ENCODE assay signal across 28 cellular contexts in genomic region chr15:64926661-64927060, GRCh38.
"Had no signal": no experiment of that assay in that cellular context is flagged by ENCODE, and none has a peak within 500 bp of the region (broad histone marks: within the 10 kb centered on the region; RNA-seq: fewer than 3 reads in every experiment).

No MANE protein-coding gene starts in this region.

- H3K9me3 Mint-ChIP-seq: naive B cell; naive thymus-derived CD8-positive, alpha-beta T cell; natural killer cell treated with Interleukin-12 subunit alpha and Interleukin-12 subunit beta and Interleukin-15 and Interleukin-18, amount 100 ng/mL, for 72 hours; neural crest cell; stimulated activated memory B cell treated with anti-CD40 and anti-IgM and Interleukin-4, amounts not matched to agents 10 μg/mL and 1 μg/mL and 100 μg/mL, for 72 hours; stimulated activated naive CD8-positive, alpha-beta T cell treated with anti-CD3 and anti-CD28 coated beads, Interleukin-15, amount 100 ng/mL, for 72 hours had no signal

- H3K27ac Mint-ChIP-seq: natural killer cell treated with Interleukin-12 subunit alpha and Interleukin-12 subunit beta and Interleukin-15 and Interleukin-18, amount 100 ng/mL, for 72 hours; nephron progenitor cell; progenitor cell of endocrine pancreas; stimulated activated memory B cell treated with anti-CD40 and anti-IgM and Interleukin-4, amounts not matched to agents 10 μg/mL and 1 μg/mL and 100 μg/mL, for 72 hours had no signal

- H3K27me3 Mint-ChIP-seq: naive B cell; naive thymus-derived CD8-positive, alpha-beta T cell; natural killer cell treated with Interleukin-12 subunit alpha and Interleukin-12 subunit beta and Interleukin-15 and Interleukin-18, amount 100 ng/mL, for 72 hours; progenitor cell of endocrine pancreas; stimulated activated memory B cell treated with anti-CD40 and anti-IgM and Interleukin-4, amounts not matched to agents 10 μg/mL and 1 μg/mL and 100 μg/mL, for 72 hours; stimulated activated naive CD8-positive, alpha-beta T cell treated with anti-CD3 and anti-CD28 coated beads, Interleukin-15, amount 100 ng/mL, for 72 hours had no signal

- ATAC-seq: naive thymus-derived CD8-positive, alpha-beta T cell; natural killer cell treated with Interleukin-12 subunit alpha and Interleukin-12 subunit beta and Interleukin-15 and Interleukin-18, amount 100 ng/mL, for 72 hours; psoas muscle; right cardiac atrium; right lobe of liver; stimulated activated memory B cell treated with anti-CD40 and anti-IgM and Interleukin-4, amounts not matched to agents 10 μg/mL and 1 μg/mL and 100 μg/mL, for 72 hours; stimulated activated naive CD8-positive, alpha-beta T cell treated with anti-CD3 and anti-CD28 coated beads, Interleukin-15, amount 100 ng/mL, for 72 hours; stimulated activated naive CD8-positive, alpha-beta T cell treated with anti-CD3 and anti-CD28 coated beads, Interleukin-15, Interleukin-2, amounts not matched to agents 100 U/mL and 50 U/mL, for 24 hours had no signal

- H3K4me3 Mint-ChIP-seq: naive thymus-derived CD8-positive, alpha-beta T cell; natural killer cell treated with Interleukin-12 subunit alpha and Interleukin-12 subunit beta and Interleukin-15 and Interleukin-18, amount 100 ng/mL, for 72 hours; nephron progenitor cell; neural crest cell; stimulated activated memory B cell treated with anti-CD40 and anti-IgM and Interleukin-4, amounts not matched to agents 10 μg/mL and 1 μg/mL and 100 μg/mL, for 72 hours; stimulated activated naive CD8-positive, alpha-beta T cell treated with anti-CD3 and anti-CD28 coated beads, Interleukin-15, amount 100 ng/mL, for 72 hours had no signal

- H2AFZ ChIP-seq: parathyroid adenoma had no signal

- H3K27ac ChIP-seq: ovary, parathyroid adenoma, psoas muscle, right lobe of liver, sigmoid colon, suprapubic skin, testis, tibial artery, upper lobe of left lung had no signal

- H3K79me2 ChIP-seq: parathyroid adenoma had no signal

- DNase-seq: naive B cell; naive thymus-derived CD8-positive, alpha-beta T cell; nephron progenitor cell; occipital lobe; psoas muscle; right cardiac atrium; sigmoid colon; small intestine; stimulated activated CD4-positive, alpha-beta T cell treated with anti-CD3 and anti-CD28 coated beads, Interleukin-15, amount 100 ng/mL, for 24 hours; stimulated activated CD4-positive, alpha-beta T cell treated with anti-CD3 and anti-CD28 coated beads, Interleukin-2, amount 100 ng/mL, for 24 hours; stimulated activated CD4-positive, alpha-beta T cell treated with anti-CD3 and anti-CD28 coated beads, Interleukin-2, amount 100 ng/mL, for 48 hours; stimulated activated CD4-positive, alpha-beta T cell treated with anti-CD3 and anti-CD28 coated beads, Interleukin-4, amount 100 ng/mL, for 24 hours; stimulated activated naive CD4-positive, alpha-beta T cell; stimulated activated naive CD8-positive, alpha-beta T cell treated with anti-CD3 and anti-CD28 coated beads, Interleukin-15, amount 100 ng/mL, for 72 hours; stimulated activated naive CD8-positive, alpha-beta T cell treated with anti-CD3 and anti-CD28 coated beads, Interleukin-15, Interleukin-2, amounts not matched to agents 100 U/mL and 50 U/mL, for 24 hours; substantia nigra; testis; tibial artery; trophoblast cell; upper lobe of left lung had no signal

- H3K27me3 ChIP-seq: ovary, right lobe of liver, sigmoid colon, suprapubic skin, testis, tibial artery, upper lobe of left lung had no signal

- H3K36me3 ChIP-seq: ovary, right lobe of liver, upper lobe of left lung had no signal

- H3K9me3 ChIP-seq: ovary, psoas muscle, right lobe of liver, sigmoid colon, suprapubic skin, testis, tibial artery, upper lobe of left lung had no signal

- H3K4me3 ChIP-seq: ovary, psoas muscle, right lobe of liver, sigmoid colon, suprapubic skin, testis, tibial artery, upper lobe of left lung had no signal

- H3K36me3 Mint-ChIP-seq: naive B cell; natural killer cell treated with Interleukin-12 subunit alpha and Interleukin-12 subunit beta and Interleukin-15 and Interleukin-18, amount 100 ng/mL, for 72 hours; stimulated activated memory B cell treated with anti-CD40 and anti-IgM and Interleukin-4, amounts not matched to agents 10 μg/mL and 1 μg/mL and 100 μg/mL, for 72 hours had no signal

- H3K4me1 ChIP-seq: psoas muscle, right lobe of liver, suprapubic skin had no signal

- H3K4me1 Mint-ChIP-seq: stimulated activated memory B cell treated with anti-CD40 and anti-IgM and Interleukin-4, amounts not matched to agents 10 μg/mL and 1 μg/mL and 100 μg/mL, for 72 hours had no signal
